Comparison of ENCODE assay signal across 9 cellular contexts in genomic region chr19:49106648-49107135, GRCh38. TPM values are rescaled to one million over a fixed set of nuclear protein-coding genes. Genes with fewer than 3 reads are reported as not detected.
DNase-seq lines count a peak whose midpoint lies in the region; ATAC-seq, FAIRE-seq and TF ChIP-seq lines count a peak whose summit lies in the region.
"Had no signal": no experiment of that assay in that cellular context is flagged by ENCODE, and none has a peak within 500 bp of the region (broad histone marks: within the 10 kb centered on the region; RNA-seq: fewer than 3 reads in every experiment).

No MANE protein-coding gene starts in this region.

- FAIRE-seq in H1 (lab: Jason Lieb, UNC) = peak; percentile 58
- FAIRE-seq: A204.1 had no signal

- no peak overlapping the region for H4K8ac ChIP-seq in H1 (ENCODE audit: extremely low read depth, insufficient read depth, low read length)

- ATAC-seq in activated CD8-positive, alpha-beta T cell treated with anti-CD3 and anti-CD28 coated beads for 36 hours = peak; percentile 68
- ATAC-seq in naive B cell (ENCODE audit: low read depth in 2 of 2) (peak; percentile 80 to 82), GM21447 (IDR thresholded peaks at IDR 0.05; ENCODE audit: unreplicated experiment) (no peak)

- H3K36me3 Mint-ChIP-seq in activated CD8-positive, alpha-beta T cell treated with anti-CD3 and anti-CD28 coated beads for 36 hours (ENCODE audit: low read depth) = peaks cover 40% of the 10 kb centered on the region
- H3K36me3 Mint-ChIP-seq in naive B cell = peaks cover 13 to 28% of the 10 kb centered on the region in 2 donors

- H2BK12ac ChIP-seq in H1 (ENCODE audit: low read depth, low read length) = no peak overlapping the region

- peak; percentile 91 for TF ChIP-seq CTCF in activated CD8-positive, alpha-beta T cell treated with anti-CD3 and anti-CD28 coated beads for 36 hours (IDR thresholded peaks at IDR 0.05)
- peak; percentile 76 to 98 (median 97) for TF ChIP-seq CTCF in H1 (IDR thresholded peaks at IDR 0.05; ENCODE audit: control extremely low read depth in 1 of 3, insufficient read depth in 1 of 3, low read depth in 1 of 3, low read length in 3 of 3)

- peak overlapping the region; percentile 26 for H3K27ac Mint-ChIP-seq in activated CD8-positive, alpha-beta T cell treated with anti-CD3 and anti-CD28 coated beads for 36 hours
- peak overlapping the region in 2 of 6 donors; percentile 28 to 37 for H3K27ac Mint-ChIP-seq in naive B cell

- TF ChIP-seq EP300 in H1 (IDR thresholded peaks at IDR 0.05; ENCODE audit: borderline replicate concordance in 1 of 2, low read depth in 2 of 2, low read length in 2 of 2) = no peak

- no peak for TF ChIP-seq POLR2A in H1 (IDR thresholded peaks at IDR 0.05; ENCODE audit: control extremely low read depth in 1 of 2, low read depth in 2 of 2, low read length in 2 of 2)

- no peak overlapping the region for H2BK120ac ChIP-seq in H1 (replicated peaks; ENCODE audit: low read depth, low read length)

- H3K4me3 ChIP-seq in H1 (ENCODE audit: extremely low read depth in 1 of 4, insufficient read depth in 2 of 4, low read depth in 3 of 4, low read length in 4 of 4) = no peak overlapping the region

- H3K4ac ChIP-seq in H1 (replicated peaks; ENCODE audit: insufficient read length, low read depth, low read length) = no peak overlapping the region

- TF ChIP-seq RAD21 in H1 (IDR thresholded peaks at IDR 0.05 in 1 of 2, conservative IDR thresholded peaks at IDR 0.05 in 1 of 2; ENCODE audit: low read depth in 2 of 2, low read length in 2 of 2) = peak; percentile 29 to 60; a peak in 3 of 4 replicates

- no peak overlapping the region for H2BK15ac ChIP-seq in H1 (ENCODE audit: low read length)

- no peaks in the 10 kb centered on the region for H3K23me2 ChIP-seq in H1 (ENCODE audit: low read depth, low read length)

- WGBS in H1 (ENCODE audit: extremely low coverage in 1 of 2, insufficient coverage in 1 of 2, insufficient read length in 1 of 2, insufficient replicate concordance in 2 of 2, low coverage in 1 of 2, low lambda C conversion rate in 2 of 2, missing lambda C conversion rate in 1 of 2), 2 experiments = 72% methylated on average over 12 of the region's 12 CpGs; no CpG with 5 or more reads in 1 of the 2 experiments

- no peak overlapping the region for H4K5ac ChIP-seq in H1 (ENCODE audit: insufficient read length, low read depth, low read length)

- no peak overlapping the region for H4K91ac ChIP-seq in H1 (replicated peaks; ENCODE audit: insufficient read length, low read length)

- POLR2A ChIA-PET in activated CD8-positive, alpha-beta T cell treated with anti-CD3 and anti-CD28 coated beads for 36 hours (lab: Charles Lee) = interaction anchor here (2.2 to 3.2 kb wide), 2 partner anchors 8 to 12 kb away, joined by 14 read pairs; partner anchors contain the start of gene LIN7B
- POLR2A ChIA-PET in H1 (lab: Charles Lee; ENCODE audit: partially characterized antibody) = interaction anchor here (0.7 to 3.6 kb wide), 8 partner anchors 9 to 104 kb away, joined by 3 to 30 read pairs (median 5); no protein-coding TSS in a partner anchor

- CTCF ChIA-PET in activated CD8-positive, alpha-beta T cell treated with anti-CD3 and anti-CD28 coated beads for 36 hours (lab: Charles Lee) = interaction anchor here (0.7 to 2.9 kb wide), 19 partner anchors 9 to 107 kb away, joined by 3 to 41 read pairs (median 5); partner anchors contain the start of gene LIN7B
- CTCF ChIA-PET in H1 (lab: Charles Lee; ENCODE audit: partially characterized antibody) = interaction anchor here (0.5 to 3.1 kb wide), 27 partner anchors 8 to 919 kb away, joined by 3 to 26 read pairs (median 4); partner anchors contain the start of genes CGB2 and LIN7B

- H3K9me3 ChIP-seq in H1 (ENCODE audit: insufficient read depth in 2 of 2, low read depth in 1 of 2, low read length in 1 of 2) = no peaks in the 10 kb centered on the region

- intact Hi-C loops in activated CD8-positive, alpha-beta T cell treated with anti-CD3 and anti-CD28 coated beads for 36 hours (cut with micrococcal nuclease) = no loop called here

- H3K27me3 ChIP-seq in H1 (replicated peaks in 1 of 4; ENCODE audit: control insufficient read depth in 3 of 4, extremely low read depth in 1 of 4, insufficient read depth in 3 of 4, low read length in 3 of 4) = no peaks in the 10 kb centered on the region

- peaks cover 7% of the 10 kb centered on the region for H3K4me1 Mint-ChIP-seq in activated CD8-positive, alpha-beta T cell treated with anti-CD3 and anti-CD28 coated beads for 36 hours (ENCODE audit: low read depth)
- H3K4me1 Mint-ChIP-seq in naive B cell = peaks cover 20 to 37% (median 29%) of the 10 kb centered on the region in 3 donors

- H3K9me3 Mint-ChIP-seq in activated CD8-positive, alpha-beta T cell treated with anti-CD3 and anti-CD28 coated beads for 36 hours = no peaks in the 10 kb centered on the region
- no peaks in the 10 kb centered on the region for H3K9me3 Mint-ChIP-seq in naive B cell

- no peak overlapping the region for H3K23ac ChIP-seq in H1 (ENCODE audit: insufficient read length)

- no peak overlapping the region for H3K4me3 Mint-ChIP-seq in activated CD8-positive, alpha-beta T cell treated with anti-CD3 and anti-CD28 coated beads for 36 hours
- peak overlapping the region in 1 of 8 donors; percentile 15 for H3K4me3 Mint-ChIP-seq in naive B cell

- no peak overlapping the region for H2BK20ac ChIP-seq in H1 (ENCODE audit: low read length)

- H2AFZ ChIP-seq in H1 (ENCODE audit: low read length) = no peak overlapping the region

- peaks cover 24 to 67% (median 61%) of the 10 kb centered on the region in 4 experiments for H3K36me3 ChIP-seq in H1 (ENCODE audit: control insufficient read depth in 2 of 4, insufficient read depth in 4 of 4, low read length in 3 of 4)

- H3K56ac ChIP-seq in H1 (replicated peaks; ENCODE audit: insufficient read length, low read depth, low read length) = no peak overlapping the region

- no peak overlapping the region for H3K14ac ChIP-seq in H1 (ENCODE audit: insufficient read length)

- no peak overlapping the region for H3K27ac ChIP-seq in H1 (ENCODE audit: low read depth, low read length)

- H2AK5ac ChIP-seq in H1 (ENCODE audit: low read depth, low read length) = no peak overlapping the region

- no peaks in the 10 kb centered on the region for H3K79me2 ChIP-seq in H1 (ENCODE audit: control insufficient read depth in 1 of 2, insufficient read depth in 2 of 2, low read length in 2 of 2)

- peaks cover 4% of the 10 kb centered on the region for H3K79me1 ChIP-seq in H1 (ENCODE audit: low read depth, low read length)

- no peak overlapping the region for H3K18ac ChIP-seq in H1 (ENCODE audit: extremely low read depth, low read length)

- no peak overlapping the region for H3K4me2 ChIP-seq in H1 (ENCODE audit: insufficient read depth in 1 of 2, low read depth in 2 of 2, low read length in 2 of 2)

- no peaks in the 10 kb centered on the region for H3K4me1 ChIP-seq in H1 (replicated peaks in 1 of 4; ENCODE audit: control insufficient read depth in 3 of 4, insufficient read depth in 4 of 4, low read length in 3 of 4)

- no peaks in the 10 kb centered on the region for H3K27me3 Mint-ChIP-seq in activated CD8-positive, alpha-beta T cell treated with anti-CD3 and anti-CD28 coated beads for 36 hours
- H3K27me3 Mint-ChIP-seq in naive B cell = no peaks in the 10 kb centered on the region

- peak; percentile 84 for DNase-seq in DMS 273 (lab: John Stamatoyannopoulos, UW; ENCODE audit: unreplicated experiment)
- no peak for DNase-seq in DMS 273 treated with DMSO at 0.1 percent for 48 hours (lab: John Stamatoyannopoulos, UW)
- peak; percentile 83 for DNase-seq in NCI-H2196 (lab: John Stamatoyannopoulos, UW; ENCODE audit: unreplicated experiment)
- DNase-seq in activated CD8-positive, alpha-beta T cell treated with anti-CD3 and anti-CD28 coated beads for 36 hours = peak; percentile 77
- peak in 1 of 2 experiments; percentile 87 for DNase-seq in H1 (ENCODE audit: low read depth in 1 of 2, low spot score in 2 of 2)
- peak; percentile 54 for DNase-seq in naive B cell
- peak; percentile 59 for DNase-seq in superior temporal gyrus (ENCODE audit: extremely low spot score)

- peak overlapping the region; percentile 3; the same call in 1 of the 2 replicates for H2BK5ac ChIP-seq in H1 (ENCODE audit: low read depth, low read length)

- H4K20me1 ChIP-seq in H1 (replicated peaks in 1 of 2; ENCODE audit: control insufficient read depth in 1 of 2, insufficient read depth in 2 of 2, low read length in 2 of 2) = peaks cover 18 to 32% of the 10 kb centered on the region in 2 experiments

- H3K9ac ChIP-seq in H1 (replicated peaks in 1 of 4; ENCODE audit: extremely low read depth in 1 of 4, low read depth in 3 of 4, low read length in 3 of 4) = no peak overlapping the region

RNA-seq across cellular contexts. Expression of gene LIN7B, which starts 7.5 kb away (rescaled TPM):
- 1 to 10 TPM; 2.1 to 4.4 TPM for total RNA-seq in activated CD8-positive, alpha-beta T cell treated with anti-CD3 and anti-CD28 coated beads for 36 hours
- total RNA-seq in H1 (2021; fragmentation: NEBNext Ultra II Directional; extraction: Animal tissue kit (Norgen Biotek cat#: 25700)) = 4.1 and 4.2 TPM in 2 replicates
- polyA plus RNA-seq in H1 (2011; rRNA removed) = 4.1 and 6.0 TPM in 2 replicates
- 4.6 TPM for polyA plus RNA-seq in H1 (2011; cell fraction: cytosol; rRNA removed)
- 9.1 TPM for polyA plus RNA-seq in H1 (2011; cell fraction: nucleus; rRNA removed)
- polyA plus RNA-seq in H1 (2012, experiment 1 of 2) = 1.7 to 7.5 TPM (median 4.9 TPM) in 4 replicates
- 2.1 TPM for polyA plus RNA-seq in H1 (2012, experiment 2 of 2)
- 1.8 TPM for polyA plus RNA-seq in H1 (2013, experiment 1 of 2)
- 2.8 TPM for polyA plus RNA-seq in H1 (2013, experiment 2 of 2)
- 1.6 and 2.4 TPM in 2 replicates for polyA minus RNA-seq in H1 (2011; rRNA and poly(A)+ RNA removed)
- polyA minus RNA-seq in H1 (2011; cell fraction: cytosol; rRNA and poly(A)+ RNA removed) = not detected
- polyA minus RNA-seq in H1 (2011; cell fraction: nucleus; rRNA and poly(A)+ RNA removed) = 3.5 TPM
- polyA plus RNA-seq in naive B cell (ENCODE audit: low read depth in 6 of 6) = 1 to 10 TPM in 5 of 6 donors, not detected in 1; 2.8 to 5.0 (median 3.5) TPM

RNA-seq across cellular contexts. Expression of gene C19orf73, which starts 12.3 kb away (rescaled TPM):
- total RNA-seq in activated CD8-positive, alpha-beta T cell treated with anti-CD3 and anti-CD28 coated beads for 36 hours = 1 to 10 TPM; 1.5 to 2.0 TPM
- 1.2 and 2.5 TPM in 2 replicates for total RNA-seq in H1 (2021; fragmentation: NEBNext Ultra II Directional; extraction: Animal tissue kit (Norgen Biotek cat#: 25700))
- 4.6 and 10.0 TPM in 2 replicates for polyA plus RNA-seq in H1 (2011; rRNA removed)
- 6.5 TPM for polyA plus RNA-seq in H1 (2011; cell fraction: cytosol; rRNA removed)
- 10.6 TPM for polyA plus RNA-seq in H1 (2011; cell fraction: nucleus; rRNA removed)
- polyA plus RNA-seq in H1 (2012, experiment 1 of 2) = 1.4 to 3.3 TPM (median 2.6 TPM) in 4 replicates
- 1.8 TPM for polyA plus RNA-seq in H1 (2012, experiment 2 of 2)
- polyA plus RNA-seq in H1 (2013, experiment 1 of 2) = 3.3 TPM
- 2.7 TPM for polyA plus RNA-seq in H1 (2013, experiment 2 of 2)
- polyA minus RNA-seq in H1 (2011; rRNA and poly(A)+ RNA removed) = 0.63 and 1.6 TPM in 2 replicates
- 1.7 TPM for polyA minus RNA-seq in H1 (2011; cell fraction: cytosol; rRNA and poly(A)+ RNA removed)
- polyA minus RNA-seq in H1 (2011; cell fraction: nucleus; rRNA and poly(A)+ RNA removed) = 7.8 TPM
- polyA plus RNA-seq in naive B cell (ENCODE audit: low read depth in 6 of 6) = 1 to 10 TPM; 2.8 to 6.3 (median 5.8) TPM

RNA-seq across cellular contexts. Expression of gene PPFIA3, which starts 12.7 kb away (rescaled TPM):
- total RNA-seq in activated CD8-positive, alpha-beta T cell treated with anti-CD3 and anti-CD28 coated beads for 36 hours = 1 to 10 TPM; 3.9 to 5.1 TPM
- total RNA-seq in H1 (2021; fragmentation: NEBNext Ultra II Directional; extraction: Animal tissue kit (Norgen Biotek cat#: 25700)) = 25.3 and 28.0 TPM in 2 replicates
- polyA plus RNA-seq in H1 (2011; rRNA removed) = 15.9 and 28.8 TPM in 2 replicates
- polyA plus RNA-seq in H1 (2011; cell fraction: cytosol; rRNA removed) = 24.4 TPM
- polyA plus RNA-seq in H1 (2011; cell fraction: nucleus; rRNA removed) = 60.9 TPM
- 19.8 to 30.7 TPM (median 28.0 TPM) in 4 replicates for polyA plus RNA-seq in H1 (2012, experiment 1 of 2)
- 23.3 TPM for polyA plus RNA-seq in H1 (2012, experiment 2 of 2)
- 23.1 TPM for polyA plus RNA-seq in H1 (2013, experiment 1 of 2)
- polyA plus RNA-seq in H1 (2013, experiment 2 of 2) = 22.3 TPM
- 12.6 and 13.4 TPM in 2 replicates for polyA minus RNA-seq in H1 (2011; rRNA and poly(A)+ RNA removed)
- polyA minus RNA-seq in H1 (2011; cell fraction: cytosol; rRNA and poly(A)+ RNA removed) = 15.0 TPM
- polyA minus RNA-seq in H1 (2011; cell fraction: nucleus; rRNA and poly(A)+ RNA removed) = 28.2 TPM
- polyA plus RNA-seq in naive B cell (ENCODE audit: low read depth in 6 of 6) = under 1 TPM in 2 of 6 donors, not detected in 4; 0.23 to 0.26 TPM

RNA-seq across cellular contexts. Expression of gene SNRNP70, which starts 21.4 kb away (rescaled TPM):
- 100 to 1,000 TPM; 187 to 188 TPM for total RNA-seq in activated CD8-positive, alpha-beta T cell treated with anti-CD3 and anti-CD28 coated beads for 36 hours
- total RNA-seq in H1 (2021; fragmentation: NEBNext Ultra II Directional; extraction: Animal tissue kit (Norgen Biotek cat#: 25700)) = 231 and 244 TPM in 2 replicates
- polyA plus RNA-seq in H1 (2011; rRNA removed) = 235 and 515 TPM in 2 replicates
- polyA plus RNA-seq in H1 (2011; cell fraction: cytosol; rRNA removed) = 297 TPM
- polyA plus RNA-seq in H1 (2011; cell fraction: nucleus; rRNA removed) = 997 TPM
- 258 to 390 TPM (median 349 TPM) in 4 replicates for polyA plus RNA-seq in H1 (2012, experiment 1 of 2)
- polyA plus RNA-seq in H1 (2012, experiment 2 of 2) = 223 TPM
- polyA plus RNA-seq in H1 (2013, experiment 1 of 2) = 289 TPM
- polyA plus RNA-seq in H1 (2013, experiment 2 of 2) = 270 TPM
- 75.3 and 90.3 TPM in 2 replicates for polyA minus RNA-seq in H1 (2011; rRNA and poly(A)+ RNA removed)
- polyA minus RNA-seq in H1 (2011; cell fraction: cytosol; rRNA and poly(A)+ RNA removed) = 102 TPM
- 140 TPM for polyA minus RNA-seq in H1 (2011; cell fraction: nucleus; rRNA and poly(A)+ RNA removed)
- polyA plus RNA-seq in naive B cell (ENCODE audit: low read depth in 6 of 6) = 10 to 100 TPM; 29.8 to 63.5 (median 41.6) TPM

RNA-seq across cellular contexts. Expression of gene KCNA7, which starts 34.2 kb away (rescaled TPM):
- total RNA-seq in activated CD8-positive, alpha-beta T cell treated with anti-CD3 and anti-CD28 coated beads for 36 hours = not detected
- total RNA-seq in H1 (2021; fragmentation: NEBNext Ultra II Directional; extraction: Animal tissue kit (Norgen Biotek cat#: 25700)) = 0.10 and 0.17 TPM in 2 replicates
- polyA plus RNA-seq in H1 (2011; rRNA removed) (0.06 and 0.09 TPM in 2 replicates), naive B cell (ENCODE audit: low read depth in 6 of 6) (not detected)
- polyA plus RNA-seq in H1 (2011; cell fraction: cytosol; rRNA removed) = 0.13 TPM
- polyA plus RNA-seq in H1 (2011; cell fraction: nucleus; rRNA removed) = 0.10 TPM
- 0.15 to 0.23 TPM (median 0.18 TPM) in 4 replicates for polyA plus RNA-seq in H1 (2012, experiment 1 of 2)
- polyA plus RNA-seq in H1 (2012, experiment 2 of 2) = not detected
- 0.08 TPM for polyA plus RNA-seq in H1 (2013, experiment 1 of 2)
- polyA plus RNA-seq in H1 (2013, experiment 2 of 2) = 0.07 TPM
- polyA minus RNA-seq in H1 (2011; rRNA and poly(A)+ RNA removed) = 0.09 and 0.24 TPM in 2 replicates
- not detected for polyA minus RNA-seq in H1 (2011; cell fraction: cytosol; rRNA and poly(A)+ RNA removed)
- 0.20 TPM for polyA minus RNA-seq in H1 (2011; cell fraction: nucleus; rRNA and poly(A)+ RNA removed)
